Comparison of ENCODE assay signal across 28 cellular contexts in genomic region chr12:124486346-124486963, GRCh38.
DNase-seq lines count a peak whose midpoint lies in the region; ATAC-seq and TF ChIP-seq lines count a peak whose summit lies in the region.
"Had no signal": no experiment of that assay in that cellular context is flagged by ENCODE, and none has a peak within 500 bp of the region (broad histone marks: within the 10 kb centered on the region; RNA-seq: fewer than 3 reads in every experiment).

No MANE protein-coding gene starts in this region.

- no peak for ATAC-seq in left ventricle myocardium superior
- no peak for ATAC-seq in gastroesophageal sphincter
- ATAC-seq in activated naive CD8-positive, alpha-beta T cell treated with anti-CD3 and anti-CD28 coated beads, Interleukin-2, amount 50 U/mL, for 24 hours = no peak
- ATAC-seq: A549; naive thymus-derived CD4-positive, alpha-beta T cell; psoas muscle; upper lobe of right lung had no signal

- peaks cover 20% of the 10 kb centered on the region for H3K4me1 Mint-ChIP-seq in neural crest cell
- peaks cover 18% of the 10 kb centered on the region for H3K4me1 Mint-ChIP-seq in activated naive CD8-positive, alpha-beta T cell treated with anti-CD3 and anti-CD28 coated beads, Interleukin-2, amount 50 U/mL, for 24 hours

- H3K9me3 ChIP-seq in cardiac muscle cell (ENCODE audit: low read depth) (no peaks in the 10 kb centered on the region), gastroesophageal sphincter (no peaks in the 10 kb centered on the region)
- H3K9me3 ChIP-seq: A549, psoas muscle, SJSA1, upper lobe of right lung had no signal

- no peaks in the 10 kb centered on the region for H3K27me3 Mint-ChIP-seq in neural crest cell (ENCODE audit: low read depth)
- no peaks in the 10 kb centered on the region for H3K27me3 Mint-ChIP-seq in activated naive CD8-positive, alpha-beta T cell treated with anti-CD3 and anti-CD28 coated beads, Interleukin-2, amount 50 U/mL, for 24 hours
- H3K27me3 Mint-ChIP-seq: activated CD4-positive, alpha-beta T cell treated with anti-CD3 and anti-CD28 coated beads, Interleukin-2, amount 10 ng/mL, durations not matched to agents 24 days and 14 days; activated naive CD8-positive, alpha-beta T cell treated with anti-CD3 and anti-CD28 coated beads, Interleukin-2, amount 10 ng/mL, durations not matched to agents 7 days and 5 days; central memory CD8-positive, alpha-beta T cell; naive thymus-derived CD4-positive, alpha-beta T cell had no signal

- in situ Hi-C loops in GM13976 (cut with MboI; ENCODE audit: low sequenced_read_pairs, unreplicated experiment) = no loop called here

- H3K27me3 ChIP-seq in cardiac muscle cell (no peaks in the 10 kb centered on the region), gastroesophageal sphincter (no peaks in the 10 kb centered on the region)
- H3K27me3 ChIP-seq: SJSA1, upper lobe of right lung had no signal

- H3K9me3 Mint-ChIP-seq in neural crest cell = no peaks in the 10 kb centered on the region
- H3K9me3 Mint-ChIP-seq in activated naive CD8-positive, alpha-beta T cell treated with anti-CD3 and anti-CD28 coated beads, Interleukin-2, amount 50 U/mL, for 24 hours = no peaks in the 10 kb centered on the region
- H3K9me3 Mint-ChIP-seq: activated CD4-positive, alpha-beta T cell treated with anti-CD3 and anti-CD28 coated beads, Interleukin-2, amount 10 ng/mL, durations not matched to agents 24 days and 14 days; activated naive CD8-positive, alpha-beta T cell treated with anti-CD3 and anti-CD28 coated beads, Interleukin-2, amount 10 ng/mL, durations not matched to agents 7 days and 5 days; central memory CD8-positive, alpha-beta T cell had no signal

- H3K36me3 ChIP-seq in cardiac muscle cell (no peaks in the 10 kb centered on the region), gastroesophageal sphincter (peaks cover 0 to 61% of the 10 kb centered on the region in 2 donors)

- TF ChIP-seq EP300 in gastroesophageal sphincter (IDR thresholded peaks at IDR 0.05) = no peak

- TF ChIP-seq POLR2A in gastroesophageal sphincter (IDR thresholded peaks at IDR 0.05) (no peak), lower leg skin (IDR thresholded peaks at IDR 0.05) (no peak)

- peak overlapping the region; percentile 81 for H3K27ac Mint-ChIP-seq in neural crest cell (ENCODE audit: unreplicated experiment)
- no peak overlapping the region for H3K27ac Mint-ChIP-seq in activated naive CD8-positive, alpha-beta T cell treated with anti-CD3 and anti-CD28 coated beads, Interleukin-2, amount 50 U/mL, for 24 hours
- H3K27ac Mint-ChIP-seq: activated CD4-positive, alpha-beta T cell treated with anti-CD3 and anti-CD28 coated beads, Interleukin-2, amount 10 ng/mL, durations not matched to agents 24 days and 14 days; activated naive CD8-positive, alpha-beta T cell treated with anti-CD3 and anti-CD28 coated beads, Interleukin-2, amount 10 ng/mL, durations not matched to agents 7 days and 5 days had no signal

- WGBS in gastroesophageal sphincter (ENCODE audit: low coverage in 1 of 2), 2 donors = 77% methylated on average over 15 of the region's 26 CpGs; no CpG with 5 or more reads in 1 of the 2 donors
- WGBS in lower leg skin, 2 donors = 78 to 84% methylated on average over 20 to 26 of the region's 26 CpGs

- H3K4me1 ChIP-seq in cardiac muscle cell (ENCODE audit: low read depth) (peaks cover 49% of the 10 kb centered on the region), gastroesophageal sphincter (peaks cover 0 to 72% (median 23%) of the 10 kb centered on the region in 3 donors)

- TF ChIP-seq CTCF in cardiac muscle cell (IDR thresholded peaks at IDR 0.05; ENCODE audit: low read depth, low read length) (no peak), gastroesophageal sphincter (IDR thresholded peaks at IDR 0.05) (no peak), neural crest cell (conservative IDR thresholded peaks at IDR 0.05) (no peak), lower leg skin (IDR thresholded peaks at IDR 0.05) (no peak), GM13976 (IDR thresholded peaks at IDR 0.05; ENCODE audit: borderline replicate concordance, control extremely low read depth, extremely low read depth, insufficient read depth, missing control alignments) (no peak)

- intact Hi-C loops in left ventricle myocardium superior (cut with micrococcal nuclease) = no loop called here
- intact Hi-C loops in lower leg skin (cut with DNase I; ENCODE audit: low total_unique reads) = no loop called here

- DNase-seq in cardiac muscle cell (ENCODE audit: low read depth in 1 of 2, low spot score in 1 of 2) (no peak), left ventricle myocardium superior (no peak), neural crest cell (ENCODE audit: low read depth, low spot score) (no peak), lower leg skin (ENCODE audit: low spot score in 2 of 2) (no peak), GM13976 (ENCODE audit: low spot score) (no peak)
- no peak for DNase-seq in activated naive CD8-positive, alpha-beta T cell treated with anti-CD3 and anti-CD28 coated beads, Interleukin-2, amount 50 U/mL, for 24 hours
- DNase-seq in activated naive CD4-positive, alpha-beta T cell treated with anti-CD3 and anti-CD28 coated beads, Interleukin-2, amount 50 U/mL, for 16 hours = no peak
- DNase-seq: activated CD4-positive, alpha-beta T cell treated with anti-CD3 and anti-CD28 coated beads, Interleukin-2, amount 10 ng/mL, durations not matched to agents 24 days and 14 days; activated effector memory CD4-positive, alpha-beta T cell treated with anti-CD3 and anti-CD28 coated beads, Interleukin-2, amount 50 U/mL, for 16 hours; activated naive CD8-positive, alpha-beta T cell treated with anti-CD3 and anti-CD28 coated beads, Interleukin-2, amount 10 ng/mL, durations not matched to agents 7 days and 5 days; activated T-cell treated with anti-CD3 and anti-CD28 coated beads, Interleukin-2, amount 50 U/mL, for 1 hour; DMS79 treated with DMSO at 0.1 percent for 48 hours; GDM1; KG1; naive thymus-derived CD4-positive, alpha-beta T cell; NCI-H1092 treated with DMSO at 0.1 percent for 48 hours; NCI-H1694 treated with DMSO at 0.1 percent for 48 hours; NCI-H446 treated with DMSO at 0.1 percent for 48 hours; NCI-H82; occipital lobe; stimulated activated CD4-positive, alpha-beta T cell treated with anti-CD3 and anti-CD28 coated beads, Interleukin-4, amount 100 ng/mL, for 24 hours; upper lobe of right lung; WERI-Rb-1 had no signal

- no peak overlapping the region for H3K4me3 ChIP-seq in cardiac muscle cell
- H3K4me3 ChIP-seq in gastroesophageal sphincter = no peak overlapping the region
- H3K4me3 ChIP-seq in lower leg skin (ENCODE audit: low read depth, poor library complexity, severe bottlenecking) = no peak overlapping the region
- H3K4me3 ChIP-seq: A549, psoas muscle, SJSA1, upper lobe of right lung had no signal

- peak overlapping the region; percentile 82 for H3K27ac ChIP-seq in cardiac muscle cell
- H3K27ac ChIP-seq in gastroesophageal sphincter = peak overlapping the region in 3 of 4 donors; percentile 49 to 74 (median 74)
- H3K27ac ChIP-seq: A549, psoas muscle, SJSA1, upper lobe of right lung, WERI-Rb-1 had no signal

- H3K36me3 Mint-ChIP-seq in neural crest cell (ENCODE audit: low read depth) = peaks cover 4% of the 10 kb centered on the region
- H3K36me3 Mint-ChIP-seq in activated naive CD8-positive, alpha-beta T cell treated with anti-CD3 and anti-CD28 coated beads, Interleukin-2, amount 50 U/mL, for 24 hours (ENCODE audit: low read depth) = peaks cover 17% of the 10 kb centered on the region

- H3K4me3 Mint-ChIP-seq in neural crest cell = no peak overlapping the region
- no peak overlapping the region for H3K4me3 Mint-ChIP-seq in activated naive CD8-positive, alpha-beta T cell treated with anti-CD3 and anti-CD28 coated beads, Interleukin-2, amount 50 U/mL, for 24 hours
- H3K4me3 Mint-ChIP-seq: activated CD4-positive, alpha-beta T cell treated with anti-CD3 and anti-CD28 coated beads, Interleukin-2, amount 10 ng/mL, durations not matched to agents 24 days and 14 days; activated naive CD8-positive, alpha-beta T cell treated with anti-CD3 and anti-CD28 coated beads, Interleukin-2, amount 10 ng/mL, durations not matched to agents 7 days and 5 days; central memory CD8-positive, alpha-beta T cell; naive thymus-derived CD4-positive, alpha-beta T cell had no signal
